In the genomic region with DNA sequence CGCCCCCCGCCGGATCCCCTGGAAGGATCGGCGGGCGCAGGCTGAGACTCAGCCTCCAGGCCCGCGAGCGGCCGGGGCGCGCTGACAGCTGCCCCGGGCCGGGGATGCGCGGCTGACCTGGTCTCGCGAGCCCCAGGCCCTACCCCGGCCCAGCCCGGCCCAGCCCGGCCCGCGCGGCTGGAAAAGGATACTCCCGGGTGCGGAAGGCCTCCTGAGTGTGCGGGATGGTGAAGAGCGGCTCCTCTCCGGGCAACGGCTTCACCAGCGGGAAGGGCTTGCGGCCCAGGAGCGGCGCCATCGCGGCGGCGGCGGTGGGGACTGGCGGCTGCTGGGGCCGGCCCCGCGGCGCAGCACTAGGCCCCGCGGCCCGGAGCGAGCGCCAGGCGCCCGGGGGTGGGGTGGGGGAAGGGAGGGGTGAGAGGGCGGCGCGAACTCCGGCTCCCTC, we compare ENCODE assay signal across 8 cellular contexts. TPM values are rescaled to one million over a fixed set of nuclear protein-coding genes. Genes with fewer than 3 reads are reported as not detected.
DNase-seq lines count a peak whose midpoint lies in the region; ATAC-seq and TF ChIP-seq lines count a peak whose summit lies in the region.

No MANE protein-coding gene starts in this region.

- H3K9ac ChIP-seq in NT2/D1 (ENCODE audit: insufficient read length, low read depth) = peak overlapping the region; percentile 86

- intact Hi-C loops in CD4-positive, alpha-beta T cell (cut with DNase I, micrococcal nuclease) = loop anchor here (1.0 to 5.0 kb wide), 4 partner anchors 36 to 217 kb away; a partner anchor contains a TSS
- intact Hi-C loops in left lung (cut with DNase I) = no loop called here

- CTCF ChIA-PET in CD4-positive, alpha-beta T cell (lab: Charles Lee) = interaction anchor here (1.1 to 2.7 kb wide), 3 partner anchors 38 to 213 kb away, joined by 3 to 9 read pairs (median 5); no protein-coding TSS in a partner anchor

- H3K27ac ChIP-seq in CD4-positive, alpha-beta T cell (ENCODE audit: low read depth, low read length) = peak overlapping the region; percentile 87
- H3K27ac ChIP-seq in left lung = peak overlapping the region; percentile 91 to 92

- ATAC-seq in CD4-positive, alpha-beta T cell (ENCODE audit: poor library complexity) = no peak
- ATAC-seq in GM18858 (IDR thresholded peaks at IDR 0.05; ENCODE audit: unreplicated experiment) = peak; percentile 10
- peak; percentile 26 for ATAC-seq in HG02973 (IDR thresholded peaks at IDR 0.05; ENCODE audit: unreplicated experiment)
- ATAC-seq in central memory CD8-positive, alpha-beta T cell (replicated peaks; ENCODE audit: extremely low read depth, poor library complexity, severe bottlenecking) = peak; percentile 25
- peak; percentile 75 for ATAC-seq in left lung
- peak; percentile 53 for ATAC-seq in stimulated activated naive CD8-positive, alpha-beta T cell treated with anti-CD3 and anti-CD28 coated beads, Interleukin-15, Interleukin-2, amounts not matched to agents 100 U/mL and 50 U/mL, for 24 hours

- no peaks in the 10 kb centered on the region for H3K9me3 Mint-ChIP-seq in CD4-positive, alpha-beta T cell
- no peaks in the 10 kb centered on the region for H3K9me3 Mint-ChIP-seq in central memory CD8-positive, alpha-beta T cell

- POLR2A ChIA-PET in CD4-positive, alpha-beta T cell (lab: Charles Lee) = interaction anchor here (0.8 to 4.3 kb wide), 16 partner anchors 9 to 692 kb away, joined by 3 to 80 read pairs (median 6); a partner anchor contains a TSS

- H3K4me3 ChIP-seq in NT2/D1 (ENCODE audit: insufficient read length, low read depth) = peak overlapping the region; percentile 60
- peak overlapping the region; percentile 87 to 93 for H3K4me3 ChIP-seq in left lung

- H3K27ac Mint-ChIP-seq in CD4-positive, alpha-beta T cell = peak overlapping the region; percentile 99
- peak overlapping the region; percentile 99 for H3K27ac Mint-ChIP-seq in central memory CD8-positive, alpha-beta T cell (ENCODE audit: low read depth)

- no peaks in the 10 kb centered on the region for H3K27me3 ChIP-seq in CD4-positive, alpha-beta T cell (ENCODE audit: control insufficient read depth, insufficient read depth, low read length)
- H3K27me3 ChIP-seq in NT2/D1 (ENCODE audit: insufficient read depth, insufficient read length) = no peaks in the 10 kb centered on the region
- H3K27me3 ChIP-seq in left lung = no peaks in the 10 kb centered on the region

- H3K36me3 Mint-ChIP-seq in CD4-positive, alpha-beta T cell (ENCODE audit: low read depth) = peaks cover 50% of the 10 kb centered on the region
- H3K36me3 Mint-ChIP-seq in central memory CD8-positive, alpha-beta T cell (ENCODE audit: insufficient read depth) = peaks cover 25% of the 10 kb centered on the region

- H3K36me3 ChIP-seq in NT2/D1 (ENCODE audit: insufficient read depth, insufficient read length, low read length) = peaks cover 35% of the 10 kb centered on the region
- peaks cover 0 to 15% of the 10 kb centered on the region in 2 donors for H3K36me3 ChIP-seq in left lung

- DNase-seq in CD4-positive, alpha-beta T cell = no peak
- no peak for DNase-seq in NT2/D1 (ENCODE audit: low read depth, low spot score)
- peak in 1 of 2 donors; percentile 25 for DNase-seq in central memory CD8-positive, alpha-beta T cell (ENCODE audit: low spot score in 2 of 2)
- DNase-seq in left lung = peak in 1 of 2 donors; percentile 90
- DNase-seq in stimulated activated naive CD8-positive, alpha-beta T cell treated with anti-CD3 and anti-CD28 coated beads, Interleukin-15, Interleukin-2, amounts not matched to agents 100 U/mL and 50 U/mL, for 24 hours = peak; percentile 72
- no peak for DNase-seq in EL

- no peaks in the 10 kb centered on the region for H3K27me3 Mint-ChIP-seq in CD4-positive, alpha-beta T cell
- H3K27me3 Mint-ChIP-seq in central memory CD8-positive, alpha-beta T cell = no peaks in the 10 kb centered on the region

- peak overlapping the region; percentile 96 for H3K4me3 Mint-ChIP-seq in CD4-positive, alpha-beta T cell
- peak overlapping the region; percentile 96 for H3K4me3 Mint-ChIP-seq in central memory CD8-positive, alpha-beta T cell

- H3K4me1 ChIP-seq in NT2/D1 (ENCODE audit: insufficient read depth, insufficient read length) (peaks cover 2% of the 10 kb centered on the region), left lung (peaks cover 28 to 57% of the 10 kb centered on the region in 2 donors)

- no peak for TF ChIP-seq CTCF in CD4-positive, alpha-beta T cell (IDR thresholded peaks at IDR 0.05)
- no peak for TF ChIP-seq CTCF in left lung (IDR thresholded peaks at IDR 0.05)

- peaks cover 72% of the 10 kb centered on the region for H3K4me1 Mint-ChIP-seq in CD4-positive, alpha-beta T cell (ENCODE audit: low read depth)
- H3K4me1 Mint-ChIP-seq in central memory CD8-positive, alpha-beta T cell = peaks cover 66% of the 10 kb centered on the region

- H3K9me3 ChIP-seq in CD4-positive, alpha-beta T cell (ENCODE audit: control insufficient read depth, low read length) = no peaks in the 10 kb centered on the region
- H3K9me3 ChIP-seq in NT2/D1 (ENCODE audit: insufficient read depth, low read length) = no peaks in the 10 kb centered on the region
- no peaks in the 10 kb centered on the region for H3K9me3 ChIP-seq in left lung

RNA-seq across cellular contexts. Expression of a gene that starts 0.4 kb away (rescaled TPM):
- 10 to 100 TPM; 32.8 to 35.5 TPM for total RNA-seq in CD4-positive, alpha-beta T cell
- 10 to 100 TPM; 51.7 to 55.8 TPM for total RNA-seq in left lung

RNA-seq across cellular contexts. Expression of a gene that starts 35.8 kb away (rescaled TPM):
- total RNA-seq in CD4-positive, alpha-beta T cell = 100 to 1,000 TPM; 102 TPM
- total RNA-seq in left lung = 10 to 100 TPM; 46.0 to 57.8 TPM

RNA-seq across cellular contexts. Expression of a gene that starts 56.7 kb away (rescaled TPM):
- total RNA-seq in CD4-positive, alpha-beta T cell = 10 to 100 TPM; 25.2 to 27.2 TPM
- total RNA-seq in left lung = 10 to 100 TPM; 29.9 to 38.8 TPM

Comparison
In these comparisons a context has a peak if more than half of its experiments do, and no peak if none do; other contexts are left out.
1. intact Hi-C loops: an anchor here in CD4-positive, alpha-beta T cell (1.0 to 5.0 kb wide); none called in left lung.